Comparison of ENCODE assay signal across 20 cellular contexts in genomic region chr7:119963654-119964053, GRCh38.
DNase-seq lines count a peak whose midpoint lies in the region; ATAC-seq, FAIRE-seq and TF ChIP-seq lines count a peak whose summit lies in the region.
"Had no signal": no experiment of that assay in that cellular context is flagged by ENCODE, and none has a peak within 500 bp of the region (broad histone marks: within the 10 kb centered on the region; RNA-seq: fewer than 3 reads in every experiment).

No MANE protein-coding gene starts in this region.

- ATAC-seq in K562 (peak; percentile 67), body of pancreas (no peak)

- no peak for TF ChIP-seq RAD21 in K562 (CRISPR knock-in tag; conservative IDR thresholded peaks at IDR 0.05 in 1 of 2, IDR thresholded peaks at IDR 0.05 in 1 of 2)

- peak overlapping the region; percentile 55 for H2AFZ ChIP-seq in KMS-11 (ENCODE audit: low read depth)
- no peak overlapping the region; the same call in 1 of the 2 replicates for H2AFZ ChIP-seq in K562 (ENCODE audit: low read depth, low read length)

- no peak for TF ChIP-seq POLR2A in K562 (conservative IDR thresholded peaks at IDR 0.05)
- no peak for TF ChIP-seq POLR2A in body of pancreas (IDR thresholded peaks at IDR 0.05)
- no peak for TF ChIP-seq POLR2A in adrenal gland (IDR thresholded peaks at IDR 0.05)

- H3K9me1 ChIP-seq in K562 (ENCODE audit: control insufficient read depth, insufficient read depth, low read length) = no peaks in the 10 kb centered on the region

- POLR2A ChIA-PET in K562 (lab: Yijun Ruan, JAX) = no interaction called here

- DNase-seq in OCI-M2 (lab: John Stamatoyannopoulos, UW; ENCODE audit: unreplicated experiment) (peak; percentile 45), K562 (ENCODE audit: extremely low read depth in 1 of 4, low spot score in 3 of 4) (peak in 2 of 4 experiments; percentile 24 to 72), myocyte (ENCODE audit: low read depth) (peak; percentile 71), SIG-M5 (lab: John Stamatoyannopoulos, UW) (no peak), tibial artery (no peak), body of pancreas (no peak), adrenal gland (no peak)
- DNase-seq: ACHN; AML-193; Caco-2; CD4-positive, CD25-positive, alpha-beta regulatory T cell; EL; NCI-H1048; NCI-H146; NCI-H2081; NCI-H524; SHP77 treated with DMSO at 0.1 percent for 48 hours had no signal

- TF ChIP-seq CTCF in KMS-11 (conservative IDR thresholded peaks at IDR 0.05; ENCODE audit: low read depth, low read length) = no peak
- TF ChIP-seq CTCF in K562 (IDR thresholded peaks at IDR 0.05 in 2 of 3, conservative IDR thresholded peaks at IDR 0.05 in 1 of 3; ENCODE audit: insufficient read depth in 2 of 3, low read depth in 1 of 3, low read length in 3 of 3) = no peak
- TF ChIP-seq CTCF in tibial artery (IDR thresholded peaks at IDR 0.05) = no peak
- TF ChIP-seq CTCF in body of pancreas (IDR thresholded peaks at IDR 0.05) = no peak
- TF ChIP-seq CTCF in adrenal gland (IDR thresholded peaks at IDR 0.05) = no peak

- H3K36me3 ChIP-seq in KMS-11 (ENCODE audit: insufficient read depth) (no peaks in the 10 kb centered on the region), K562 (ENCODE audit: control insufficient read depth, insufficient read depth, low read length) (no peaks in the 10 kb centered on the region), tibial artery (no peaks in the 10 kb centered on the region), body of pancreas (replicated peaks in 1 of 2; ENCODE audit: insufficient read depth in 1 of 2, low read depth in 2 of 2) (no peaks in the 10 kb centered on the region), adrenal gland (replicated peaks in 1 of 2) (no peaks in the 10 kb centered on the region)

- H3K9ac ChIP-seq in KMS-11 (no peak overlapping the region; the same call in 1 of the 2 replicates), K562 (ENCODE audit: insufficient read depth in 1 of 2, low read depth in 2 of 2, low read length in 2 of 2) (no peak overlapping the region)

- CTCF ChIA-PET in K562 (lab: Yijun Ruan, JAX; ENCODE audit: low intra/inter-chr PET ratio) = no interaction called here

- intact Hi-C loops in K562 (cut with micrococcal nuclease) (no loop called here), tibial artery (cut with DNase I; ENCODE audit: low total_unique reads) (no loop called here), body of pancreas (cut with DNase I) (no loop called here), adrenal gland (cut with DNase I) (no loop called here)

- H4K20me1 ChIP-seq in KMS-11 (ENCODE audit: insufficient read depth) (no peaks in the 10 kb centered on the region), K562 (replicated peaks; ENCODE audit: control insufficient read depth, insufficient read depth, low read length) (no peaks in the 10 kb centered on the region)

- H3K79me2 ChIP-seq in KMS-11 (ENCODE audit: insufficient read depth, low read depth) (no peaks in the 10 kb centered on the region), K562 (ENCODE audit: control insufficient read depth, insufficient read depth, low read length) (no peaks in the 10 kb centered on the region)

- no peaks in the 10 kb centered on the region; the same call in 1 of the 2 replicates for H3K9me3 ChIP-seq in K562 (replicated peaks; ENCODE audit: control insufficient read depth, insufficient read depth, low read depth, low read length)
- H3K9me3 ChIP-seq in tibial artery = no peaks in the 10 kb centered on the region
- H3K9me3 ChIP-seq in body of pancreas = no peaks in the 10 kb centered on the region
- no peaks in the 10 kb centered on the region for H3K9me3 ChIP-seq in adrenal gland (replicated peaks in 1 of 3)
- H3K9me3 ChIP-seq: Caco-2 had no signal

- in situ Hi-C loops in K562 (cut with MboI) = no loop called here

- TF ChIP-seq EP300 in K562 (IDR thresholded peaks at IDR 0.05; ENCODE audit: low read length) = peak; percentile 59; the same call in 1 of the 2 replicates

- H3K4me1 ChIP-seq in KMS-11 (ENCODE audit: low read depth, poor library complexity, severe bottlenecking) (peaks cover 63% of the 10 kb centered on the region), K562 (replicated peaks in 1 of 2; ENCODE audit: control insufficient read depth in 2 of 2, insufficient read depth in 2 of 2, low read length in 2 of 2) (peaks cover 0 to 15% of the 10 kb centered on the region in 2 experiments; a peak in 2 of 5 replicates), tibial artery (no peaks in the 10 kb centered on the region), body of pancreas (no peaks in the 10 kb centered on the region), adrenal gland (replicated peaks in 1 of 2) (no peaks in the 10 kb centered on the region)
- H3K4me1 ChIP-seq: Caco-2 had no signal

- no peak overlapping the region for H3K4me3 ChIP-seq in KMS-11 (IDR thresholded peaks at IDR 0.05; ENCODE audit: insufficient read depth, low read depth, low read length)
- H3K4me3 ChIP-seq in K562 = no peak overlapping the region
- no peak overlapping the region for H3K4me3 ChIP-seq in tibial artery
- H3K4me3 ChIP-seq in body of pancreas = no peak overlapping the region
- H3K4me3 ChIP-seq in adrenal gland = no peak overlapping the region

- H3K4me2 ChIP-seq in KMS-11 = peak overlapping the region; percentile 73
- no peak overlapping the region for H3K4me2 ChIP-seq in K562 (ENCODE audit: insufficient read depth, low read length)

- FAIRE-seq in K562 (lab: Jason Lieb, UNC) = no peak
- FAIRE-seq: H54, RCC 7860 had no signal

- BruUV-seq in K562 (replicated peaks; lab: Mats Ljungman, UMichigan) = no TSS peak

- H3K27ac ChIP-seq in KMS-11 (peak overlapping the region; percentile 75), K562 (ENCODE audit: extremely low read depth, low read depth, low read length) (peak overlapping the region; percentile 67; the same call in 1 of the 3 replicates), tibial artery (no peak overlapping the region), body of pancreas (no peak overlapping the region), adrenal gland (no peak overlapping the region)

- H3K27me3 ChIP-seq in KMS-11 (ENCODE audit: insufficient read depth, low read depth) (no peaks in the 10 kb centered on the region), K562 (ENCODE audit: control insufficient read depth in 2 of 2, insufficient read depth in 2 of 2, low read length in 2 of 2) (no peaks in the 10 kb centered on the region), tibial artery (no peaks in the 10 kb centered on the region), body of pancreas (no peaks in the 10 kb centered on the region), adrenal gland (no peaks in the 10 kb centered on the region)

TF ChIP-seq in K562, 482 proteins besides CTCF, POLR2A, EP300 and RAD21 (continues in another document):
- TF ChIP-seq EGR1 (conservative IDR thresholded peaks at IDR 0.05) (no peak), TARDBP (IDR thresholded peaks at IDR 0.05) (no peak), ZNF354B (CRISPR knock-in tag; IDR thresholded peaks at IDR 0.05) (no peak), ZBTB9 (CRISPR knock-in tag; IDR thresholded peaks at IDR 0.05) (no peak), CHD1 (IDR thresholded peaks at IDR 0.05; ENCODE audit: low read length) (no peak), ZNF592 (IDR thresholded peaks at IDR 0.05) (no peak), ZNF347 (CRISPR knock-in tag; IDR thresholded peaks at IDR 0.05; ENCODE audit: low read depth) (no peak), ARID1B (IDR thresholded peaks at IDR 0.05) (peak; percentile 50; the same call in 1 of the 2 replicates), CBX2 (IDR thresholded peaks at IDR 0.05; ENCODE audit: insufficient read depth, low read length, poor library complexity, severe bottlenecking) (no peak), ZNF507 (tag; conservative IDR thresholded peaks at IDR 0.05) (no peak), STAT5A (IDR thresholded peaks at IDR 0.05; ENCODE audit: borderline replicate concordance, low read length) (no peak), HMGN3 (IDR thresholded peaks at IDR 0.05; ENCODE audit: borderline replicate concordance, extremely low read depth, insufficient read length, low read depth, low read length) (no peak), POU5F1 (IDR thresholded peaks at IDR 0.05; ENCODE audit: borderline replicate concordance, low read depth, low read length, partially characterized antibody) (no peak)

Comparison
In these comparisons a context has a peak if more than half of its experiments do, and no peak if none do; other contexts are left out.
1. H3K27ac ChIP-seq: peak in KMS-11 (single experiment) and K562 (single experiment); none in tibial artery (0 of 2), body of pancreas (0 of 4) and adrenal gland (0 of 5).
2. DNase-seq: peak in OCI-M2 (single experiment) and myocyte (single experiment); none in SIG-M5 (single experiment), tibial artery (0 of 2), body of pancreas (0 of 4) and adrenal gland (0 of 7).